8 cellular contexts compared by ENCODE assay signal in genomic region chr10:5434017-5434753, GRCh38. TPM values are rescaled to one million over a fixed set of nuclear protein-coding genes. Genes with fewer than 3 reads are reported as not detected.
A peak's percentile ranks its signal among the peaks of the same experiment; 100 is the strongest.
DNase-seq lines count a peak whose midpoint lies in the region; ATAC-seq and TF ChIP-seq lines count a peak whose summit lies in the region.

No MANE protein-coding gene starts in this region.

- no peaks in the 10 kb centered on the region for H3K36me3 Mint-ChIP-seq in CD4-positive, alpha-beta memory T cell
- H3K36me3 Mint-ChIP-seq in activated CD8-positive, alpha-beta T cell treated with anti-CD3 and anti-CD28 coated beads, Interleukin-2, amount 10 ng/mL, durations not matched to agents 7 days and 5 days (ENCODE audit: low read depth), result peaks cover 24% of the 10 kb centered on the region

- H3K27me3 ChIP-seq in CD4-positive, alpha-beta memory T cell (ENCODE audit: insufficient read depth, low read length), result no peaks in the 10 kb centered on the region
- H3K27me3 ChIP-seq in heart right ventricle (no peaks in the 10 kb centered on the region), skeletal muscle satellite cell (ENCODE audit: control insufficient read depth, insufficient read depth, low read length) (no peaks in the 10 kb centered on the region)

- H3K27me3 Mint-ChIP-seq in CD4-positive, alpha-beta memory T cell, result no peaks in the 10 kb centered on the region
- no peaks in the 10 kb centered on the region for H3K27me3 Mint-ChIP-seq in activated CD8-positive, alpha-beta T cell treated with anti-CD3 and anti-CD28 coated beads, Interleukin-2, amount 10 ng/mL, durations not matched to agents 7 days and 5 days (ENCODE audit: low read depth)

- peak; percentile 68 for ATAC-seq in GM18867 (IDR thresholded peaks at IDR 0.05; ENCODE audit: unreplicated experiment)
- ATAC-seq in activated CD8-positive, alpha-beta T cell treated with anti-CD3 and anti-CD28 coated beads, Interleukin-2, amount 10 ng/mL, durations not matched to agents 7 days and 5 days, result peak; percentile 78
- peak in 3 of 8 donors; percentile 59 to 68 (median 61) for ATAC-seq in heart right ventricle

- H3K27ac ChIP-seq in CD4-positive, alpha-beta memory T cell (ENCODE audit: low read depth, low read length), result no peak overlapping the region
- H3K27ac ChIP-seq in heart right ventricle, result no peak overlapping the region

- H3K4me1 ChIP-seq in CD4-positive, alpha-beta memory T cell (ENCODE audit: insufficient read depth, low read length), result peaks cover 6% of the 10 kb centered on the region
- H3K4me1 ChIP-seq in heart right ventricle (no peaks in the 10 kb centered on the region), skeletal muscle satellite cell (ENCODE audit: control insufficient read depth, insufficient read depth, low read length) (peaks cover 10% of the 10 kb centered on the region)

- WGBS in heart right ventricle, 2 donors, result 51 to 54% methylated on average over 3 of the region's 3 CpGs

- no peak overlapping the region for H3K4me3 ChIP-seq in CD4-positive, alpha-beta memory T cell (ENCODE audit: low read length in 2 of 2)
- no peak overlapping the region for H3K4me3 ChIP-seq in heart right ventricle
- no peak overlapping the region for H3K4me3 ChIP-seq in skeletal muscle satellite cell (ENCODE audit: low read length)

- H3K4me3 Mint-ChIP-seq in CD4-positive, alpha-beta memory T cell, result peak overlapping the region in 5 of 8 donors; percentile 25 to 45 (median 37)
- peak overlapping the region; percentile 8 for H3K4me3 Mint-ChIP-seq in activated CD8-positive, alpha-beta T cell treated with anti-CD3 and anti-CD28 coated beads, Interleukin-2, amount 10 ng/mL, durations not matched to agents 7 days and 5 days

- DNase-seq in CD4-positive, alpha-beta memory T cell, result peak in 4 of 5 donors; percentile 32 to 46 (median 40)
- DNase-seq in MV-4-11 (lab: John Stamatoyannopoulos, UW) (peak; percentile 35), heart right ventricle (no peak)
- no peak for DNase-seq in activated CD8-positive, alpha-beta T cell treated with anti-CD3 and anti-CD28 coated beads, Interleukin-2, amount 10 ng/mL, durations not matched to agents 7 days and 5 days
- DNase-seq in stimulated activated naive CD4-positive, alpha-beta T cell treated with Interleukin-2 at 50 U/mL for 16 hours (lab: John Stamatoyannopoulos, UW), result no peak
- DNase-seq in activated CD8-positive, alpha-beta memory T cell treated with anti-CD3 and anti-CD28 coated beads, Interleukin-2, amount 50 U/mL, for 4 hours, result no peak

- H3K36me3 ChIP-seq in CD4-positive, alpha-beta memory T cell (ENCODE audit: insufficient read depth, low read length), result no peaks in the 10 kb centered on the region
- peaks cover 0 to 27% (median 0%) of the 10 kb centered on the region in 9 donors for H3K36me3 ChIP-seq in heart right ventricle
- no peaks in the 10 kb centered on the region for H3K36me3 ChIP-seq in skeletal muscle satellite cell (ENCODE audit: insufficient read depth, low read length)

- CTCF ChIA-PET in CD4-positive, alpha-beta memory T cell (lab: Charles Lee; ENCODE audit: partially characterized antibody), result interaction anchor here (0.7 to 6.9 kb wide), 16 partner anchors 9 to 620 kb away, joined by 3 to 123 read pairs (median 7); no protein-coding TSS in a partner anchor
- CTCF ChIA-PET in activated CD8-positive, alpha-beta T cell treated with anti-CD3 and anti-CD28 coated beads, Interleukin-2, amount 10 ng/mL, durations not matched to agents 7 days and 5 days (lab: Charles Lee), result interaction anchor here (0.8 to 6.6 kb wide), 20 partner anchors 9 to 619 kb away, joined by 3 to 82 read pairs (median 6); no protein-coding TSS in a partner anchor

- peak overlapping the region; percentile 68 for H3K9ac ChIP-seq in skeletal muscle satellite cell (ENCODE audit: low read depth, low read length)

- POLR2A ChIA-PET in CD4-positive, alpha-beta memory T cell (lab: Charles Lee; ENCODE audit: partially characterized antibody), result interaction anchor here (0.6 to 2.2 kb wide), 4 partner anchors 189 to 608 kb away, joined by 3 to 8 read pairs (median 3); partner anchors contain the start of genes AKR1E2, ANKRD16 and FBH1
- POLR2A ChIA-PET in activated CD8-positive, alpha-beta T cell treated with anti-CD3 and anti-CD28 coated beads, Interleukin-2, amount 10 ng/mL, durations not matched to agents 7 days and 5 days (lab: Charles Lee), result interaction anchor here (0.7 kb wide), 1 partner anchor 138 kb away, joined by 4 read pairs; no protein-coding TSS in a partner anchor

- intact Hi-C loops in CD4-positive, alpha-beta memory T cell (cut with micrococcal nuclease), result loop anchor here (1.0 to 5.0 kb wide), 4 partner anchors 50 to 619 kb away; no protein-coding TSS in a partner anchor
- intact Hi-C loops in heart right ventricle (cut with DNase I), result loop anchor here in 9 of 10 donors (1.0 to 10.0 kb wide), 6 partner anchors 441 to 589 kb away; no protein-coding TSS in a partner anchor

- no peaks in the 10 kb centered on the region for H3K9me3 ChIP-seq in CD4-positive, alpha-beta memory T cell (ENCODE audit: control insufficient read depth in 1 of 2, low read length in 2 of 2)
- H3K9me3 ChIP-seq in heart right ventricle (peaks cover 0 to 8% (median 0%) of the 10 kb centered on the region in 11 donors), skeletal muscle satellite cell (replicated peaks; ENCODE audit: low read length) (no peaks in the 10 kb centered on the region)

- H3K4me1 Mint-ChIP-seq in CD4-positive, alpha-beta memory T cell, result peaks cover 6 to 13% (median 11%) of the 10 kb centered on the region in 4 donors
- H3K4me1 Mint-ChIP-seq in activated CD8-positive, alpha-beta T cell treated with anti-CD3 and anti-CD28 coated beads, Interleukin-2, amount 10 ng/mL, durations not matched to agents 7 days and 5 days (ENCODE audit: low read depth), result peaks cover 13% of the 10 kb centered on the region

- peaks cover 0 to 3% (median 0%) of the 10 kb centered on the region in 8 donors for H3K9me3 Mint-ChIP-seq in CD4-positive, alpha-beta memory T cell
- no peaks in the 10 kb centered on the region for H3K9me3 Mint-ChIP-seq in activated CD8-positive, alpha-beta T cell treated with anti-CD3 and anti-CD28 coated beads, Interleukin-2, amount 10 ng/mL, durations not matched to agents 7 days and 5 days (ENCODE audit: insufficient read depth)

- H3K4me2 ChIP-seq in skeletal muscle satellite cell (ENCODE audit: low read length), result peak overlapping the region; percentile 57

- peak overlapping the region in 6 of 7 donors; percentile 28 to 90 (median 84) for H3K27ac Mint-ChIP-seq in CD4-positive, alpha-beta memory T cell
- H3K27ac Mint-ChIP-seq in activated CD8-positive, alpha-beta T cell treated with anti-CD3 and anti-CD28 coated beads, Interleukin-2, amount 10 ng/mL, durations not matched to agents 7 days and 5 days, result peak overlapping the region; percentile 57

- TF ChIP-seq CTCF in heart right ventricle (IDR thresholded peaks at IDR 0.05), result peak; percentile 26 to 79 (median 71)

RNA-seq across cellular contexts. Expression of gene NET1, which starts 21.8 kb away (rescaled TPM):
- 10 to 100 TPM; 14.0 to 16.4 TPM for total RNA-seq in CD4-positive, alpha-beta memory T cell
- 1 to 10 TPM; 5.4 to 7.0 TPM for polyA plus RNA-seq in CD4-positive, alpha-beta memory T cell
- total RNA-seq in activated CD8-positive, alpha-beta T cell treated with anti-CD3 and anti-CD28 coated beads, Interleukin-2, amount 10 ng/mL, durations not matched to agents 7 days and 5 days, result 10 to 100 TPM; 29.9 to 38.6 TPM
- 10 to 100 TPM; 13.4 to 22.6 (median 17.6) TPM for total RNA-seq in heart right ventricle
- polyA plus RNA-seq in heart right ventricle, result 1 to 10 TPM; 6.0 to 9.3 TPM
- total RNA-seq in skeletal muscle satellite cell (2012; rRNA removed), result 21.3 and 26.6 TPM in 2 replicates

RNA-seq across cellular contexts. Expression of gene TUBAL3, which starts 29.6 kb away (rescaled TPM):
- not detected for total RNA-seq in CD4-positive, alpha-beta memory T cell
- polyA plus RNA-seq in CD4-positive, alpha-beta memory T cell, result not detected
- total RNA-seq in activated CD8-positive, alpha-beta T cell treated with anti-CD3 and anti-CD28 coated beads, Interleukin-2, amount 10 ng/mL, durations not matched to agents 7 days and 5 days, result not detected
- under 1 TPM in 7 of 10 donors, not detected in 3; 0.14 to 0.72 (median 0.17) TPM for total RNA-seq in heart right ventricle
- polyA plus RNA-seq in heart right ventricle, result under 1 TPM; 0.23 to 0.51 TPM
- not detected in 2 replicates for total RNA-seq in skeletal muscle satellite cell (2012; rRNA removed)

Comparison
In these comparisons a context has a peak if more than half of its experiments do, and no peak if none do; other contexts are left out.
1. DNase-seq: peak in CD4-positive, alpha-beta memory T cell (4 of 5) and MV-4-11 (single experiment); none in activated CD8-positive, alpha-beta T cell treated with anti-CD3 and anti-CD28 coated beads, Interleukin-2, amount 10 ng/mL, durations not matched to agents 7 days and 5 days (single experiment), heart right ventricle (0 of 2), stimulated activated naive CD4-positive, alpha-beta T cell treated with Interleukin-2 at 50 U/mL for 16 hours (single experiment) and activated CD8-positive, alpha-beta memory T cell treated with anti-CD3 and anti-CD28 coated beads, Interleukin-2, amount 50 U/mL, for 4 hours (single experiment).